11 cellular contexts compared by ENCODE assay signal in genomic region chr17:55436224-55437164, GRCh38.
A peak's percentile ranks its signal among the peaks of the same experiment; 100 is the strongest.
DNase-seq lines count a peak whose midpoint lies in the region; ATAC-seq and TF ChIP-seq lines count a peak whose summit lies in the region.
"Had no signal": no experiment of that assay in that cellular context is flagged by ENCODE, and none has a peak within 500 bp of the region (broad histone marks: within the 10 kb centered on the region; RNA-seq: fewer than 3 reads in every experiment).

No MANE protein-coding gene starts in this region.

- peak; percentile 18 for ATAC-seq in GM18505 (IDR thresholded peaks at IDR 0.05; ENCODE audit: unreplicated experiment)
- ATAC-seq in GM21360 (IDR thresholded peaks at IDR 0.05; ENCODE audit: unreplicated experiment) = peak; percentile 26
- peak; percentile 5 for ATAC-seq in HG03103 (IDR thresholded peaks at IDR 0.05; ENCODE audit: low read depth, unreplicated experiment)
- ATAC-seq: gastroesophageal sphincter had no signal

- peak overlapping the region; percentile 24 for H3K27ac ChIP-seq in caudate nucleus (ENCODE audit: low read depth, low read length)
- H3K27ac ChIP-seq in substantia nigra (ENCODE audit: low read depth, low read length, poor library complexity, severe bottlenecking) = no peak overlapping the region

- DNase-seq in caudate nucleus (lab: John Stamatoyannopoulos, UW) (peak in 1 of 61 donors; percentile 3), putamen (ENCODE audit: low spot score) (no peak), substantia nigra (lab: John Stamatoyannopoulos, UW) (no peak), GM03348 (ENCODE audit: low spot score) (no peak)
- no peak for DNase-seq in stimulated activated CD4-positive, alpha-beta T cell treated with anti-CD3 and anti-CD28 coated beads, Interleukin-4, amount 100 ng/mL, for 4 hours
- DNase-seq: NCI-H345, SW 1271 had no signal

- no peak for TF ChIP-seq POLR2A in GM18505 (IDR thresholded peaks at IDR 0.05; ENCODE audit: borderline replicate concordance, extremely low read depth, insufficient read depth, insufficient read length)
